ENCODE assay signal across 27 cellular contexts in the genomic region with DNA sequence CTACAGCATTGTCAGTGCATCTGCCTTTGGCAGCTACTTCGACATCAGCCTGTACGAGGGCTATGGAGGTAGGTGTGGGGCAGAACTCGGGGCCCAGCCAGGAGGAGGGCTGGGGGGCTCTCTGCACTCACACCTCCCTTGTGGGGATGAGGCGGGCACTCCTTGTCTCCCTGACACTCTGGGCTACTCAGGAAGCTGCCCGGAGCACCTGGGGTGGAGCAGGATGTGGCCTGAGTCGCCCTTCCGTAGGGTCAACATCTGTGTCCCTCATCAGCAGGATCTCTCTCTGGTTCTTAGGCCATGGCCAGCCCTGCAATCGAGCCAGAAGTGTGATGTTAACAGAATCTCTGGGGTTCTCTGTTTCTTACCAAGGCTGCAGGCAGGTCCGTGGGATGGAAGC. TPM values are rescaled to one million over a fixed set of nuclear protein-coding genes. Genes with fewer than 3 reads are reported as not detected.
"Had no signal": no experiment of that assay in that cellular context is flagged by ENCODE, and none has a peak within 500 bp of the region (broad histone marks: within the 10 kb centered on the region; RNA-seq: fewer than 3 reads in every experiment).

No MANE protein-coding gene starts in this region.

- H3K27ac ChIP-seq: coronary artery, left lung, right lobe of liver, spleen, suprapubic skin, thyroid gland, uterus had no signal

- H3K9me3 ChIP-seq: left lung, mucosa of descending colon, right lobe of liver, spleen, suprapubic skin, thyroid gland, uterus had no signal

- DNase-seq: caudate nucleus; effector CD4-positive, alpha-beta T cell; endodermal cell; erythroblast; foreskin melanocyte; islet precursor cell; mucosa of descending colon; naive thymus-derived CD8-positive, alpha-beta T cell; posterior cingulate gyrus; right lobe of liver; spleen; stimulated activated CD4-positive, alpha-beta T cell treated with anti-CD3 and anti-CD28 coated beads, Interleukin-15, amount 100 ng/mL, for 24 hours; stimulated activated CD4-positive, alpha-beta T cell treated with anti-CD3 and anti-CD28 coated beads, Interleukin-1b, Interleukin-23, amount 100 ng/mL, for 48 hours; stimulated activated CD4-positive, alpha-beta T cell treated with anti-CD3 and anti-CD28 coated beads, Interleukin-4, amount 100 ng/mL, for 4 hours; stimulated activated naive CD4-positive, alpha-beta T cell; thyroid gland; uterus had no signal

- H3K27me3 ChIP-seq: left lung, right lobe of liver, spleen, suprapubic skin, thyroid gland, uterus had no signal

- ATAC-seq: left lung; mucosa of descending colon; naive thymus-derived CD8-positive, alpha-beta T cell; right lobe of liver had no signal

- H3K4me1 ChIP-seq: right lobe of liver, uterus had no signal

- H3K36me3 ChIP-seq: left lung, right lobe of liver, spleen, suprapubic skin, thyroid gland, uterus had no signal

- H3K4me3 ChIP-seq: coronary artery, left lung, mucosa of descending colon, right lobe of liver, spleen, suprapubic skin, thyroid gland, uterus had no signal

RNA-seq across cellular contexts. Expression of a gene that starts 40.2 kb away (rescaled TPM):
- total RNA-seq: chondrocyte, dermis microvascular lymphatic vessel endothelial cell, endothelial cell of umbilical vein, glomerular endothelial cell, lung microvascular endothelial cell, osteocyte, skeletal muscle tissue, thyroid gland had no signal
- polyA plus RNA-seq: endothelial cell of umbilical vein had no signal
